Comparison of ENCODE assay signal across 26 cellular contexts in genomic region chr12:116092776-116093175, GRCh38.
DNase-seq lines count a peak whose midpoint lies in the region; ATAC-seq and TF ChIP-seq lines count a peak whose summit lies in the region.
"Had no signal": no experiment of that assay in that cellular context is flagged by ENCODE, and none has a peak within 500 bp of the region (broad histone marks: within the 10 kb centered on the region; RNA-seq: fewer than 3 reads in every experiment).

No MANE protein-coding gene starts in this region.

- no peak for ATAC-seq in central memory CD8-positive, alpha-beta T cell (replicated peaks; ENCODE audit: extremely low read depth, poor library complexity, severe bottlenecking)
- no peak for ATAC-seq in memory B cell (ENCODE audit: low read depth)
- ATAC-seq in activated T-cell treated with anti-CD3 and anti-CD28 coated beads, Interleukin-2, amount 50 U/mL, for 4 hours = no peak
- ATAC-seq in GM19455 (IDR thresholded peaks at IDR 0.05; ENCODE audit: unreplicated experiment) = no peak
- ATAC-seq: GM12878 had no signal

- H3K4me3 Mint-ChIP-seq in central memory CD8-positive, alpha-beta T cell = no peak overlapping the region
- no peak overlapping the region for H3K4me3 Mint-ChIP-seq in memory B cell
- H3K4me3 Mint-ChIP-seq in activated T-cell treated with anti-CD3 and anti-CD28 coated beads, Interleukin-2, amount 50 U/mL, for 4 hours = no peak overlapping the region
- H3K4me3 Mint-ChIP-seq: CD14-positive monocyte; CD4-positive, alpha-beta memory T cell; CD4-positive, CD25-positive, alpha-beta regulatory T cell; CD8-positive, alpha-beta memory T cell had no signal

- H3K4me1 ChIP-seq in HEK293 (ENCODE audit: control insufficient read depth, insufficient read depth, low read length) = peaks cover 21% of the 10 kb centered on the region

- H3K27ac ChIP-seq in HEK293 (ENCODE audit: extremely low read depth, low read depth, low read length) = no peak overlapping the region
- H3K27ac ChIP-seq: BLaER1 had no signal

- DNase-seq in HEK293T (ENCODE audit: extremely low spot score) (no peak), memory B cell (ENCODE audit: low spot score in 2 of 2) (no peak), dermis blood vessel endothelial cell (no peak), NCI-H1930 (lab: John Stamatoyannopoulos, UW) (no peak)
- no peak for DNase-seq in central memory CD8-positive, alpha-beta T cell (ENCODE audit: low spot score in 2 of 2)
- DNase-seq in activated T-cell treated with anti-CD3 and anti-CD28 coated beads, Interleukin-2, amount 50 U/mL, for 4 hours = no peak
- DNase-seq: 8988T; ACHN; BE2C; C1 segment of cervical spinal cord; CD4-positive, alpha-beta memory T cell; CD4-positive, CD25-positive, alpha-beta regulatory T cell; CD8-positive, alpha-beta memory T cell; COR-L47; DMS 273 treated with DMSO at 0.1 percent for 48 hours; DMS153; DMS53; DMS79; DND-41; EL; GDM1 had no signal

- H3K36me3 Mint-ChIP-seq in central memory CD8-positive, alpha-beta T cell (ENCODE audit: insufficient read depth) = peaks cover 11% of the 10 kb centered on the region
- peaks cover 22% of the 10 kb centered on the region for H3K36me3 Mint-ChIP-seq in memory B cell
- H3K36me3 Mint-ChIP-seq in activated T-cell treated with anti-CD3 and anti-CD28 coated beads, Interleukin-2, amount 50 U/mL, for 4 hours (ENCODE audit: insufficient read depth) = peaks cover 19% of the 10 kb centered on the region

- H3K27me3 Mint-ChIP-seq in central memory CD8-positive, alpha-beta T cell = no peaks in the 10 kb centered on the region
- H3K27me3 Mint-ChIP-seq in memory B cell = no peaks in the 10 kb centered on the region
- no peaks in the 10 kb centered on the region for H3K27me3 Mint-ChIP-seq in activated T-cell treated with anti-CD3 and anti-CD28 coated beads, Interleukin-2, amount 50 U/mL, for 4 hours (ENCODE audit: low read depth)
- H3K27me3 Mint-ChIP-seq: CD4-positive, alpha-beta memory T cell; CD4-positive, CD25-positive, alpha-beta regulatory T cell; CD8-positive, alpha-beta memory T cell had no signal

- H3K27ac Mint-ChIP-seq in central memory CD8-positive, alpha-beta T cell (ENCODE audit: low read depth) = peak overlapping the region; percentile 13
- peak overlapping the region; percentile 36 for H3K27ac Mint-ChIP-seq in memory B cell
- H3K27ac Mint-ChIP-seq: CD14-positive monocyte; CD4-positive, CD25-positive, alpha-beta regulatory T cell; CD8-positive, alpha-beta memory T cell had no signal

- no peaks in the 10 kb centered on the region for H3K9me3 ChIP-seq in HEK293 (ENCODE audit: control insufficient read depth, insufficient read depth, low read depth, low read length)
- H3K9me3 ChIP-seq: BE2C, BLaER1 had no signal

- peaks cover 33% of the 10 kb centered on the region for H3K4me1 Mint-ChIP-seq in central memory CD8-positive, alpha-beta T cell
- peaks cover 26% of the 10 kb centered on the region for H3K4me1 Mint-ChIP-seq in memory B cell
- peaks cover 35% of the 10 kb centered on the region for H3K4me1 Mint-ChIP-seq in activated T-cell treated with anti-CD3 and anti-CD28 coated beads, Interleukin-2, amount 50 U/mL, for 4 hours (ENCODE audit: low read depth)

- no peaks in the 10 kb centered on the region for H3K9me3 Mint-ChIP-seq in central memory CD8-positive, alpha-beta T cell
- H3K9me3 Mint-ChIP-seq in memory B cell = no peaks in the 10 kb centered on the region
- no peaks in the 10 kb centered on the region for H3K9me3 Mint-ChIP-seq in activated T-cell treated with anti-CD3 and anti-CD28 coated beads, Interleukin-2, amount 50 U/mL, for 4 hours
- H3K9me3 Mint-ChIP-seq: CD14-positive monocyte; CD4-positive, alpha-beta memory T cell; CD4-positive, CD25-positive, alpha-beta regulatory T cell; CD8-positive, alpha-beta memory T cell had no signal

- H3K36me3 ChIP-seq in HEK293 (ENCODE audit: control insufficient read depth in 2 of 2, insufficient read depth in 1 of 2, low read length in 2 of 2) = no peaks in the 10 kb centered on the region
- H3K36me3 ChIP-seq: BE2C had no signal

- POLR2A ChIA-PET in HEK293 (lab: Yijun Ruan, JAX) (no interaction called here), HEK293T (lab: Yijun Ruan, JAX) (no interaction called here)

- TF ChIP-seq CTCF in HEK293 (tag by site-specific recombination; IDR thresholded peaks at IDR 0.05) = no peak

- no peak overlapping the region for H3K4me3 ChIP-seq in HEK293 (ENCODE audit: low read depth, low read length)
- H3K4me3 ChIP-seq: BLaER1, GM12878 had no signal

- CTCF ChIA-PET in HEK293 (lab: Yijun Ruan, JAX) (interaction anchor here (0.5 kb wide), 1 partner anchor 14 kb away, joined by 3 read pairs; no protein-coding TSS in a partner anchor), HEK293T (lab: Yijun Ruan, JAX) (no interaction called here)

TF ChIP-seq in HEK293, 187 proteins besides CTCF, POLR2A, EP300 and RAD21 (continues in another document):
- TF ChIP-seq ZBTB1 (tag by site-specific recombination; IDR thresholded peaks at IDR 0.05) (no peak), ZNF202 (tag by site-specific recombination; IDR thresholded peaks at IDR 0.05; ENCODE audit: borderline replicate concordance) (no peak), ZBTB6 (tag by site-specific recombination; IDR thresholded peaks at IDR 0.05) (no peak), ZNF514 (tag by site-specific recombination; IDR thresholded peaks at IDR 0.05) (no peak), ZNF121 (tag by site-specific recombination; IDR thresholded peaks at IDR 0.05) (no peak), GLI2 (tag by site-specific recombination; IDR thresholded peaks at IDR 0.05; ENCODE audit: borderline replicate concordance, low read depth) (no peak), ZNF24 (tag by site-specific recombination; IDR thresholded peaks at IDR 0.05) (no peak), ZNF701 (tag by site-specific recombination; IDR thresholded peaks at IDR 0.05) (no peak), ZNF670 (tag by site-specific recombination; IDR thresholded peaks at IDR 0.05; ENCODE audit: low read depth) (no peak), ZNF639 (tag by site-specific recombination; IDR thresholded peaks at IDR 0.05) (no peak)

TF ChIP-seq in HEK293T, 16 proteins besides CTCF, POLR2A, EP300 and RAD21:
- TF ChIP-seq LEF1 (IDR thresholded peaks at IDR 0.05; ENCODE audit: borderline replicate concordance) (0 out of 2 replicates have a peak, but pooled peaks have one; percentile 59), BHLHE40 (IDR thresholded peaks at IDR 0.05; ENCODE audit: borderline replicate concordance) (no peak), TARDBP (IDR thresholded peaks at IDR 0.05) (no peak), ELF4 (IDR thresholded peaks at IDR 0.05) (no peak), SP1 (IDR thresholded peaks at IDR 0.05) (no peak), PKNOX1 (IDR thresholded peaks at IDR 0.05) (no peak), L3MBTL2 (conservative IDR thresholded peaks at IDR 0.05) (no peak), HDGF (IDR thresholded peaks at IDR 0.05; ENCODE audit: borderline replicate concordance) (no peak), ARNT (IDR thresholded peaks at IDR 0.05) (no peak)
TF ChIP-seq in HEK293T: peak in this region for 1.
